ENCODE assay signal across 15 cellular contexts in genomic region chr12:75998292-75999063, GRCh38. TPM values are rescaled to one million over a fixed set of nuclear protein-coding genes. Genes with fewer than 3 reads are reported as not detected.
DNase-seq lines count a peak whose midpoint lies in the region; ATAC-seq, FAIRE-seq and TF ChIP-seq lines count a peak whose summit lies in the region.
"Had no signal": no experiment of that assay in that cellular context is flagged by ENCODE, and none has a peak within 500 bp of the region (broad histone marks: within the 10 kb centered on the region; RNA-seq: fewer than 3 reads in every experiment).

No MANE protein-coding gene starts in this region.

- ATAC-seq in IMR-90 (ENCODE audit: low read depth): no peak
- ATAC-seq in left lobe of liver: no peak
- ATAC-seq: GM12878 had no signal

- intact Hi-C loops in IMR-90 (cut with micrococcal nuclease) (no loop called here), endothelial cell of umbilical vein (cut with micrococcal nuclease) (no loop called here)

- BruUV-seq in IMR-90 (replicated peaks; lab: Mats Ljungman, UMichigan) (no TSS peak), endothelial cell of umbilical vein (replicated peaks; lab: Mats Ljungman, UMichigan) (no TSS peak)

- H3K4me1 ChIP-seq in IMR-90 (ENCODE audit: control insufficient read depth, insufficient read depth, low read length) (peaks cover 9% of the 10 kb centered on the region), endothelial cell of umbilical vein (ENCODE audit: control insufficient read depth, extremely low read depth, insufficient read depth, low read length) (peaks cover 39% of the 10 kb centered on the region), osteoblast (ENCODE audit: insufficient read depth, low read length) (peaks cover 23% of the 10 kb centered on the region), right atrium auricular region (peaks cover 0 to 8% of the 10 kb centered on the region in 2 donors)

- H4K5ac ChIP-seq in IMR-90 (ENCODE audit: low read depth, low read length): no peak overlapping the region

- H3K9me3 Mint-ChIP-seq in glutamatergic neuron (ENCODE audit: unreplicated experiment): peaks cover 1% of the 10 kb centered on the region

- H3K4ac ChIP-seq in IMR-90 (ENCODE audit: low read depth, low read length): peak overlapping the region; percentile 7; the same call in 1 of the 2 replicates

- no peak overlapping the region for H3K4me3 Mint-ChIP-seq in glutamatergic neuron (ENCODE audit: unreplicated experiment)

- H2AFZ ChIP-seq in IMR-90 (replicated peaks; ENCODE audit: low read length, poor library complexity) (no peak overlapping the region), endothelial cell of umbilical vein (ENCODE audit: low read depth, low read length) (no peak overlapping the region), osteoblast (ENCODE audit: low read length) (no peak overlapping the region)

- H3K36me3 ChIP-seq in IMR-90 (ENCODE audit: control insufficient read depth, insufficient read depth, low read length): no peaks in the 10 kb centered on the region
- H3K36me3 ChIP-seq in endothelial cell of umbilical vein (ENCODE audit: control insufficient read depth in 2 of 2, extremely low read depth in 1 of 2, insufficient read depth in 2 of 2, low read length in 2 of 2): no peaks in the 10 kb centered on the region
- H3K36me3 ChIP-seq in osteoblast (ENCODE audit: insufficient read depth, low read length): no peaks in the 10 kb centered on the region
- H3K36me3 ChIP-seq in right atrium auricular region: no peaks in the 10 kb centered on the region

- H3K9ac ChIP-seq in IMR-90 (ENCODE audit: low read depth, low read length) (no peak overlapping the region), endothelial cell of umbilical vein (replicated peaks; ENCODE audit: extremely low read depth, insufficient read depth, low read length) (no peak overlapping the region)

- peak overlapping the region in 1 of 2 experiments; percentile 50; a peak in 1 of 4 replicates for H4K8ac ChIP-seq in IMR-90 (ENCODE audit: low read depth in 2 of 2, low read length in 2 of 2)

- POLR2A ChIA-PET in IMR-90 (lab: Charles Lee; ENCODE audit: unreplicated experiment) (interaction anchor here (0.7 kb wide), 1 partner anchor 287 kb away, joined by 5 read pairs; no protein-coding TSS in a partner anchor), endothelial cell of umbilical vein (lab: Charles Lee) (interaction anchor here (1.2 kb wide), 1 partner anchor 33 kb away, joined by 3 read pairs; the partner anchor contains the start of gene PHLDA1)

- H3K4me3 ChIP-seq in IMR-90 (ENCODE audit: insufficient read depth, low read depth, low read length): no peak overlapping the region
- no peak overlapping the region for H3K4me3 ChIP-seq in endothelial cell of umbilical vein (replicated peaks in 1 of 3; ENCODE audit: insufficient read depth in 1 of 3, low read depth in 1 of 3, low read length in 3 of 3)
- no peak overlapping the region for H3K4me3 ChIP-seq in osteoblast (ENCODE audit: insufficient read depth, low read length)
- no peak overlapping the region for H3K4me3 ChIP-seq in right atrium auricular region
- H3K4me3 ChIP-seq: GM12878 had no signal

- no peak overlapping the region for H2AK9ac ChIP-seq in IMR-90 (replicated peaks; ENCODE audit: low read depth, low read length, poor library complexity)

- H3K36me3 Mint-ChIP-seq in glutamatergic neuron (ENCODE audit: unreplicated experiment): no peaks in the 10 kb centered on the region

- no peak overlapping the region for H2AK5ac ChIP-seq in IMR-90 (ENCODE audit: low read depth, low read length)

- DNase-seq in EH (ENCODE audit: low read depth) (peak; percentile 52), IMR-90 (no peak), endothelial cell of umbilical vein (ENCODE audit: low read depth, low spot score) (no peak), osteoblast (ENCODE audit: insufficient read length, low spot score, missing footprints) (no peak), glutamatergic neuron (no peak), left lobe of liver (ENCODE audit: low spot score) (no peak), right atrium auricular region (ENCODE audit: low spot score) (no peak), T-helper 2 cell (no peak)
- DNase-seq: KBM-7, NCI-H1092, NCI-H1694 treated with DMSO at 0.1 percent for 48 hours, NCI-H446, NCI-H774 had no signal

- CTCF ChIA-PET in IMR-90 (lab: Yijun Ruan, JAX): interaction anchor here (0.6 kb wide), 1 partner anchor 470 kb away, joined by 3 read pairs; no protein-coding TSS in a partner anchor
- CTCF ChIA-PET in endothelial cell of umbilical vein (lab: Charles Lee): interaction anchor here (1.1 to 2.0 kb wide), 3 partner anchors 14 to 33 kb away, joined by 3 to 6 read pairs (median 3); partner anchors contain the start of gene PHLDA1

- in situ Hi-C loops in IMR-90 (cut with MboI; ENCODE audit: low sequenced_read_pairs): no loop called here

- H3K27me3 ChIP-seq in IMR-90 (ENCODE audit: control insufficient read depth, insufficient read depth, low read length): no peaks in the 10 kb centered on the region
- H3K27me3 ChIP-seq in endothelial cell of umbilical vein (ENCODE audit: control insufficient read depth in 2 of 2, insufficient read depth in 2 of 2, low read length in 2 of 2): no peaks in the 10 kb centered on the region
- no peaks in the 10 kb centered on the region for H3K27me3 ChIP-seq in osteoblast (ENCODE audit: insufficient read depth, low read length)
- no peaks in the 10 kb centered on the region for H3K27me3 ChIP-seq in right atrium auricular region

- no peak overlapping the region for H3K18ac ChIP-seq in IMR-90 (ENCODE audit: low read depth, low read length)

- H3K9me1 ChIP-seq in IMR-90 (ENCODE audit: insufficient read depth, low read length) (no peaks in the 10 kb centered on the region; the same call in 1 of the 2 replicates), endothelial cell of umbilical vein (replicated peaks; ENCODE audit: control insufficient read depth, extremely low read depth, insufficient read depth, low read length) (no peaks in the 10 kb centered on the region)

- peaks cover 6% of the 10 kb centered on the region for H3K4me1 Mint-ChIP-seq in glutamatergic neuron (ENCODE audit: low read depth, unreplicated experiment)

- peak; percentile 40 for FAIRE-seq in endothelial cell of umbilical vein (lab: Jason Lieb, UNC)
- FAIRE-seq: GM12878 had no signal

- peak overlapping the region; percentile 79 for H2BK5ac ChIP-seq in IMR-90 (ENCODE audit: low read depth, low read length, poor library complexity, severe bottlenecking)

- dilution Hi-C loops in IMR-90 (cut with HindIII; ENCODE audit: low sequenced_read_pairs, unreplicated experiment) (no loop called here), endothelial cell of umbilical vein (cut with MboI; ENCODE audit: extremely low pct_ligation_motif_present, low sequenced_read_pairs) (no loop called here)

- H2BK20ac ChIP-seq in IMR-90 (ENCODE audit: low read depth, low read length): peak overlapping the region; percentile 33; the same call in 1 of the 2 replicates

- no peak for TF ChIP-seq RAD21 in IMR-90 (IDR thresholded peaks at IDR 0.05; ENCODE audit: low read length)

- H4K20me1 ChIP-seq in IMR-90 (ENCODE audit: insufficient read depth, low read length) (no peaks in the 10 kb centered on the region), endothelial cell of umbilical vein (replicated peaks; ENCODE audit: control insufficient read depth, extremely low read depth, insufficient read depth, low read length) (no peaks in the 10 kb centered on the region), osteoblast (ENCODE audit: insufficient read depth, low read length) (no peaks in the 10 kb centered on the region)

- no peak for TF ChIP-seq CTCF in IMR-90 (conservative IDR thresholded peaks at IDR 0.05; ENCODE audit: low read depth, low read length)
- TF ChIP-seq CTCF in endothelial cell of umbilical vein (IDR thresholded peaks at IDR 0.05; ENCODE audit: extremely low read depth in 1 of 2, insufficient read depth in 1 of 2, low read depth in 1 of 2, low read length in 2 of 2): no peak
- no peak for TF ChIP-seq CTCF in osteoblast (IDR thresholded peaks at IDR 0.05; ENCODE audit: extremely low read depth, low read depth, low read length)
- no peak for TF ChIP-seq CTCF in glutamatergic neuron (IDR thresholded peaks at IDR 0.05; ENCODE audit: partially characterized antibody, unreplicated experiment)
- no peak for TF ChIP-seq CTCF in right atrium auricular region (IDR thresholded peaks at IDR 0.05)

- TF ChIP-seq POLR2A in IMR-90 (IDR thresholded peaks at IDR 0.05; ENCODE audit: low read depth, low read length) (no peak), endothelial cell of umbilical vein (IDR thresholded peaks at IDR 0.05; ENCODE audit: low read depth, low read length) (no peak)

- no peaks in the 10 kb centered on the region for H3K79me1 ChIP-seq in IMR-90 (ENCODE audit: low read depth in 1 of 2, low read length in 2 of 2)

- peak overlapping the region; percentile 50; the same call in 1 of the 2 replicates for H2BK120ac ChIP-seq in IMR-90 (ENCODE audit: low read depth, low read length)

- no peak overlapping the region; the same call in 1 of the 2 replicates for H3K14ac ChIP-seq in IMR-90 (replicated peaks; ENCODE audit: low read depth, low read length)

- H2BK15ac ChIP-seq in IMR-90 (ENCODE audit: low read depth, low read length): peak overlapping the region; percentile 18; the same call in 1 of the 3 replicates

- H3K23ac ChIP-seq in IMR-90 (ENCODE audit: low read depth, low read length): no peak overlapping the region

- no peak overlapping the region for H4K91ac ChIP-seq in IMR-90 (ENCODE audit: insufficient read depth, low read depth, low read length)

- WGBS in IMR-90 (ENCODE audit: extremely low coverage in 2 of 2, insufficient read length in 1 of 2), 2 experiments: 67% methylated on average over 4 of the region's 4 CpGs; no CpG with 5 or more reads in 1 of the 2 experiments

- H3K79me2 ChIP-seq in endothelial cell of umbilical vein (ENCODE audit: control insufficient read depth, insufficient read depth, low read length) (no peaks in the 10 kb centered on the region), osteoblast (ENCODE audit: insufficient read depth, low read length) (no peaks in the 10 kb centered on the region)

- H3K4me2 ChIP-seq in IMR-90 (ENCODE audit: low read depth, low read length) (no peak overlapping the region), endothelial cell of umbilical vein (ENCODE audit: insufficient read depth, low read length) (peak overlapping the region; percentile 46), osteoblast (ENCODE audit: insufficient read depth, low read length) (no peak overlapping the region)

- no peaks in the 10 kb centered on the region for H3K9me3 ChIP-seq in IMR-90 (ENCODE audit: control insufficient read depth, insufficient read depth, low read length)
- H3K9me3 ChIP-seq in endothelial cell of umbilical vein (replicated peaks; ENCODE audit: control insufficient read depth, insufficient read depth, low read length): no peaks in the 10 kb centered on the region
- no peaks in the 10 kb centered on the region for H3K9me3 ChIP-seq in osteoblast (ENCODE audit: low read depth, low read length)
- H3K9me3 ChIP-seq in right atrium auricular region: no peaks in the 10 kb centered on the region

- H3K27ac Mint-ChIP-seq in glutamatergic neuron (ENCODE audit: unreplicated experiment): no peak overlapping the region

- H3K56ac ChIP-seq in IMR-90 (ENCODE audit: extremely low read depth, insufficient read depth, low read length): no peak overlapping the region

- no peaks in the 10 kb centered on the region for H3K27me3 Mint-ChIP-seq in glutamatergic neuron (ENCODE audit: unreplicated experiment)

- H3K27ac ChIP-seq in IMR-90 (ENCODE audit: insufficient read depth, low read length) (peak overlapping the region; percentile 33; the same call in 1 of the 2 replicates), endothelial cell of umbilical vein (ENCODE audit: insufficient read depth, low read depth, low read length) (peak overlapping the region; percentile 67), osteoblast (ENCODE audit: low read depth, low read length) (peak overlapping the region; percentile 25), right atrium auricular region (no peak overlapping the region)
- H3K27ac ChIP-seq: C4-2B had no signal

RNA-seq across cellular contexts. Expression of gene PHLDA1, which starts 33.1 kb away (rescaled TPM):
- total RNA-seq in IMR-90 (2012; rRNA removed) (27.8 and 47.8 TPM in 2 replicates), endothelial cell of umbilical vein (26.8 and 30.8 TPM in 2 replicates), osteoblast (111 and 136 TPM in 2 replicates), glutamatergic neuron (ENCODE audit: unreplicated experiment) (169 TPM), left lobe of liver (2.2 TPM), right atrium auricular region (10 to 100 TPM in 1 of 2 donors, 1 to 10 TPM in 1; 6.7 to 22.2 TPM)
- polyA plus RNA-seq in IMR-90 (2012; rRNA removed) (28.9 and 32.4 TPM in 2 replicates), endothelial cell of umbilical vein (13.8 and 14.1 TPM in 2 replicates)
- 38.1 and 58.3 TPM in 2 replicates for polyA plus RNA-seq in IMR-90 (2012; cell fraction: cytosol; rRNA removed)
- 63.4 and 81.1 TPM in 2 replicates for polyA plus RNA-seq in IMR-90 (2012; cell fraction: nucleus; rRNA removed; ENCODE audit: low replicate concordance)
- 9.5 and 10.7 TPM in 2 replicates for polyA plus RNA-seq in endothelial cell of umbilical vein (2011; cell fraction: cytosol; rRNA removed)
- polyA plus RNA-seq in endothelial cell of umbilical vein (2011; cell fraction: nucleus; rRNA removed): 12.0 and 13.5 TPM in 2 replicates
- polyA plus RNA-seq in endothelial cell of umbilical vein (2012): 15.9 and 23.2 TPM in 2 replicates
- polyA minus RNA-seq in endothelial cell of umbilical vein: 12.6 and 18.0 TPM in 2 replicates
- polyA minus RNA-seq in endothelial cell of umbilical vein (2011; cell fraction: cytosol; rRNA and poly(A)+ RNA removed): 6.0 TPM
- 23.9 and 38.3 TPM in 2 replicates for polyA minus RNA-seq in endothelial cell of umbilical vein (2011; cell fraction: nucleus; rRNA and poly(A)+ RNA removed)

Comparison
In these comparisons a context has a peak if more than half of its experiments do, and no peak if none do; other contexts are left out.
1. H3K27ac ChIP-seq: peak in IMR-90 (single experiment), endothelial cell of umbilical vein (single experiment) and osteoblast (single experiment); none in right atrium auricular region (0 of 2).